Comparison of ENCODE assay signal across 19 cellular contexts in genomic region chr4:169244210-169244609, GRCh38. TPM values are rescaled to one million over a fixed set of nuclear protein-coding genes. Genes with fewer than 3 reads are reported as not detected.
A peak's percentile ranks its signal among the peaks of the same experiment; 100 is the strongest.
DNase-seq lines count a peak whose midpoint lies in the region; ATAC-seq and TF ChIP-seq lines count a peak whose summit lies in the region.
"Had no signal": no experiment of that assay in that cellular context is flagged by ENCODE, and none has a peak within 500 bp of the region (broad histone marks: within the 10 kb centered on the region; RNA-seq: fewer than 3 reads in every experiment).

No MANE protein-coding gene starts in this region.

- POLR2A ChIA-PET in WTC11 (lab: Charles Lee) = no interaction called here

- peaks cover 8% of the 10 kb centered on the region for H3K36me3 Mint-ChIP-seq in WTC11
- H3K36me3 Mint-ChIP-seq: naive B cell had no signal

- no peak overlapping the region for H3K14ac ChIP-seq in neuronal stem cell (ENCODE audit: low read length)

- H2BK15ac ChIP-seq in neuronal stem cell (ENCODE audit: low read length) = no peak overlapping the region

- H3K18ac ChIP-seq in neuronal stem cell (ENCODE audit: low read length) = no peak overlapping the region

- H3K4me1 ChIP-seq in HUES48 (ENCODE audit: control insufficient read depth, insufficient read depth, low read length) (peaks cover 18% of the 10 kb centered on the region), neuronal stem cell (ENCODE audit: control insufficient read depth in 2 of 2, insufficient read depth in 1 of 2, low read depth in 1 of 2, low read length in 2 of 2) (peaks cover 11 to 33% of the 10 kb centered on the region in 2 donors)
- H3K4me1 ChIP-seq in effector memory CD4-positive, alpha-beta T cell (ENCODE audit: control insufficient read depth, insufficient read depth, low read length, poor library complexity, severe bottlenecking) = no peaks in the 10 kb centered on the region

- no peak overlapping the region for H4K8ac ChIP-seq in neuronal stem cell (ENCODE audit: low read depth, low read length)

- H3K9me3 ChIP-seq in HUES48 (ENCODE audit: control insufficient read depth, insufficient read depth, low read length) = no peaks in the 10 kb centered on the region
- peaks cover 0 to 18% of the 10 kb centered on the region in 2 donors for H3K9me3 ChIP-seq in neuronal stem cell (replicated peaks in 1 of 2; ENCODE audit: control insufficient read depth in 2 of 2, insufficient read depth in 1 of 2, low read depth in 1 of 2, low read length in 2 of 2)
- no peaks in the 10 kb centered on the region for H3K9me3 ChIP-seq in effector memory CD4-positive, alpha-beta T cell (ENCODE audit: control insufficient read depth, low read length)

- H3K23ac ChIP-seq in neuronal stem cell (ENCODE audit: low read depth, low read length, poor library complexity) = no peak overlapping the region

- CTCF ChIA-PET in WTC11 (lab: Charles Lee) = no interaction called here

- H2BK12ac ChIP-seq in neuronal stem cell (ENCODE audit: low read length) = no peak overlapping the region

- no peaks in the 10 kb centered on the region for H3K27me3 ChIP-seq in HUES48 (ENCODE audit: control insufficient read depth, insufficient read depth, low read length)
- no peaks in the 10 kb centered on the region for H3K27me3 ChIP-seq in neuronal stem cell (ENCODE audit: control insufficient read depth in 3 of 3, insufficient read depth in 3 of 3, low read depth in 1 of 3, low read length in 3 of 3)
- no peaks in the 10 kb centered on the region for H3K27me3 ChIP-seq in effector memory CD4-positive, alpha-beta T cell (replicated peaks; ENCODE audit: control insufficient read depth, insufficient read depth, low read length, poor library complexity, severe bottlenecking)

- peaks cover 9% of the 10 kb centered on the region for H3K9me3 Mint-ChIP-seq in WTC11
- H3K9me3 Mint-ChIP-seq: IgD-negative memory B cell had no signal

- H3K4me3 ChIP-seq in HUES48 (ENCODE audit: low read depth, low read length) (peak overlapping the region; percentile 36; the same call in 1 of the 2 replicates), fibroblast of pulmonary artery (replicated peaks; ENCODE audit: low read depth, low read length) (no peak overlapping the region), neuronal stem cell (ENCODE audit: low read length in 2 of 2) (no peak overlapping the region)
- H3K4me3 ChIP-seq in effector memory CD4-positive, alpha-beta T cell (ENCODE audit: insufficient read depth, low read depth, low read length, poor library complexity, severe bottlenecking) = no peak overlapping the region

- ATAC-seq in WTC11 (peak; percentile 77), HG02884 (IDR thresholded peaks at IDR 0.05; ENCODE audit: unreplicated experiment) (no peak)
- ATAC-seq: activated CD8-positive, alpha-beta T cell treated with anti-CD3 and anti-CD28 coated beads, Interleukin-2, amount 10 ng/mL, durations not matched to agents 7 days and 5 days had no signal

- H3K36me3 ChIP-seq in HUES48 (ENCODE audit: control insufficient read depth, insufficient read depth, low read length) (no peaks in the 10 kb centered on the region), neuronal stem cell (replicated peaks in 1 of 2; ENCODE audit: control insufficient read depth in 2 of 2, insufficient read depth in 2 of 2, low read length in 2 of 2) (peaks cover 0 to 4% of the 10 kb centered on the region in 2 donors)
- no peaks in the 10 kb centered on the region for H3K36me3 ChIP-seq in effector memory CD4-positive, alpha-beta T cell (ENCODE audit: control insufficient read depth, insufficient read depth, low read length)

- H4K91ac ChIP-seq in neuronal stem cell (ENCODE audit: low read depth, low read length, poor library complexity) = no peak overlapping the region

- peak overlapping the region; percentile 23 for H3K4me3 Mint-ChIP-seq in WTC11
- H3K4me3 Mint-ChIP-seq: activated CD8-positive, alpha-beta T cell treated with anti-CD3 and anti-CD28 coated beads, Interleukin-2, amount 10 ng/mL, durations not matched to agents 7 days and 5 days; IgD-negative memory B cell; naive B cell had no signal

- H2BK5ac ChIP-seq in neuronal stem cell (ENCODE audit: low read length) = no peak overlapping the region

- DNase-seq in WTC11 (ENCODE audit: low spot score) (no peak), fibroblast of pulmonary artery (ENCODE audit: low read depth) (peak; percentile 54), neuronal stem cell (ENCODE audit: low spot score) (no peak), HT-29 (ENCODE audit: low spot score) (no peak), cerebellum (ENCODE audit: low spot score) (no peak)
- no peak for DNase-seq in effector memory CD4-positive, alpha-beta T cell
- DNase-seq: activated CD8-positive, alpha-beta T cell treated with anti-CD3 and anti-CD28 coated beads, Interleukin-2, amount 10 ng/mL, durations not matched to agents 7 days and 5 days; activated effector memory CD4-positive, alpha-beta T cell treated with anti-CD3 and anti-CD28 coated beads, Interleukin-2, amount 50 U/mL, for 16 hours; aorta; effector CD4-positive, alpha-beta T cell; naive B cell; NCI-H1105 treated with DMSO at 0.1 percent for 48 hours; right cardiac atrium; stimulated activated CD4-positive, alpha-beta T cell treated with anti-CD3 and anti-CD28 coated beads, Interleukin-4, amount 100 ng/mL, for 24 hours; trophoblast cell had no signal

- no peak for TF ChIP-seq CTCF in WTC11 (IDR thresholded peaks at IDR 0.05)
- TF ChIP-seq CTCF in fibroblast of pulmonary artery (IDR thresholded peaks at IDR 0.05; ENCODE audit: low read length, missing control alignments) = no peak

- no peak overlapping the region for H3K4ac ChIP-seq in neuronal stem cell (ENCODE audit: low read length)

- WGBS in neuronal stem cell (ENCODE audit: extremely low coverage in 2 of 2, insufficient read length in 2 of 2, insufficient replicate concordance in 1 of 2), 2 donors = no CpG with 5 or more reads among the region's 2 CpGs

- peaks cover 1% of the 10 kb centered on the region for H3K79me1 ChIP-seq in neuronal stem cell (ENCODE audit: low read depth, low read length)

- H3K9ac ChIP-seq in HUES48 (ENCODE audit: low read depth, low read length) (peak overlapping the region; percentile 62; the same call in 1 of the 2 replicates), neuronal stem cell (ENCODE audit: low read depth, low read length, poor library complexity) (no peak overlapping the region)

- H3K27me3 Mint-ChIP-seq in WTC11 (ENCODE audit: low read depth) = no peaks in the 10 kb centered on the region
- H3K27me3 Mint-ChIP-seq: IgD-negative memory B cell, naive B cell had no signal

- H3K27ac Mint-ChIP-seq in WTC11 = peak overlapping the region; percentile 87
- H3K27ac Mint-ChIP-seq: activated CD8-positive, alpha-beta T cell treated with anti-CD3 and anti-CD28 coated beads, Interleukin-2, amount 10 ng/mL, durations not matched to agents 7 days and 5 days; IgD-negative memory B cell; naive B cell had no signal

- H3K27ac ChIP-seq in HUES48 (ENCODE audit: low read depth, low read length) (peak overlapping the region; percentile 75), neuronal stem cell (replicated peaks; ENCODE audit: low read length) (peak overlapping the region; percentile 85)
- no peak overlapping the region for H3K27ac ChIP-seq in effector memory CD4-positive, alpha-beta T cell (ENCODE audit: insufficient read depth, low read length, poor library complexity, severe bottlenecking)
- H3K27ac ChIP-seq: C4-2B had no signal

- no peak overlapping the region for H2BK120ac ChIP-seq in neuronal stem cell (ENCODE audit: low read depth, low read length)

- H3K4me2 ChIP-seq in neuronal stem cell (ENCODE audit: insufficient read depth, low read length, poor library complexity, severe bottlenecking) = no peak overlapping the region

- H2AFZ ChIP-seq in neuronal stem cell (ENCODE audit: low read length) = peak overlapping the region; percentile 4

- H3K4me1 Mint-ChIP-seq in WTC11 = peaks cover 43% of the 10 kb centered on the region
- H3K4me1 Mint-ChIP-seq: naive B cell had no signal

- H2AK5ac ChIP-seq in neuronal stem cell (ENCODE audit: low read depth, low read length) = no peak overlapping the region

TF ChIP-seq in WTC11, 78 proteins besides CTCF, POLR2A, EP300 and RAD21 (continues in another document):
- no peak for TF ChIP-seq USF1 (CRISPR knock-in tag; IDR thresholded peaks at IDR 0.05)
- TF ChIP-seq PRRX2 (CRISPR knock-in tag; IDR thresholded peaks at IDR 0.05) = no peak
- TF ChIP-seq, protein P1, sequence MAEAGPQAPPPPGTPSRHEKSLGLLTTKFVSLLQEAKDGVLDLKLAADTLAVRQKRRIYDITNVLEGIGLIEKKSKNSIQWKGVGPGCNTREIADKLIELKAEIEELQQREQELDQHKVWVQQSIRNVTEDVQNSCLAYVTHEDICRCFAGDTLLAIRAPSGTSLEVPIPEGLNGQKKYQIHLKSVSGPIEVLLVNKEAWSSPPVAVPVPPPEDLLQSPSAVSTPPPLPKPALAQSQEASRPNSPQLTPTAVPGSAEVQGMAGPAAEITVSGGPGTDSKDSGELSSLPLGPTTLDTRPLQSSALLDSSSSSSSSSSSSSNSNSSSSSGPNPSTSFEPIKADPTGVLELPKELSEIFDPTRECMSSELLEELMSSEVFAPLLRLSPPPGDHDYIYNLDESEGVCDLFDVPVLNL (CRISPR knock-in tag; IDR thresholded peaks at IDR 0.05; ENCODE audit: borderline replicate concordance, low read depth) = no peak
- no peak for TF ChIP-seq PREB (CRISPR knock-in tag; IDR thresholded peaks at IDR 0.05; ENCODE audit: borderline replicate concordance)
- TF ChIP-seq CREB1 (CRISPR knock-in tag; IDR thresholded peaks at IDR 0.05) = no peak
- TF ChIP-seq ZNF232 (CRISPR knock-in tag; IDR thresholded peaks at IDR 0.05) = no peak
- TF ChIP-seq RORB (CRISPR knock-in tag; IDR thresholded peaks at IDR 0.05) = no peak
- no peak for TF ChIP-seq CBFB (CRISPR knock-in tag; IDR thresholded peaks at IDR 0.05; ENCODE audit: low read depth)
- no peak for TF ChIP-seq FOXK1 (CRISPR knock-in tag; IDR thresholded peaks at IDR 0.05)

RNA-seq across cellular contexts. Expression of gene SH3RF1, which starts 26.5 kb away (rescaled TPM):
- total RNA-seq in WTC11 (2021) = 11.1 to 16.6 TPM (median 13.2 TPM) in 3 replicates
- polyA plus RNA-seq in neuronal stem cell (2013, experiment 1 of 2) = 17.9 TPM
- 18.0 TPM for polyA plus RNA-seq in neuronal stem cell (2013, experiment 2 of 2)
- total RNA-seq in HT-29 (2014; rRNA removed; shearing (Covaris generic)) = 11.1 and 14.6 TPM in 2 replicates
- total RNA-seq in cerebellum = 27.2 TPM
